In the genomic region with DNA sequence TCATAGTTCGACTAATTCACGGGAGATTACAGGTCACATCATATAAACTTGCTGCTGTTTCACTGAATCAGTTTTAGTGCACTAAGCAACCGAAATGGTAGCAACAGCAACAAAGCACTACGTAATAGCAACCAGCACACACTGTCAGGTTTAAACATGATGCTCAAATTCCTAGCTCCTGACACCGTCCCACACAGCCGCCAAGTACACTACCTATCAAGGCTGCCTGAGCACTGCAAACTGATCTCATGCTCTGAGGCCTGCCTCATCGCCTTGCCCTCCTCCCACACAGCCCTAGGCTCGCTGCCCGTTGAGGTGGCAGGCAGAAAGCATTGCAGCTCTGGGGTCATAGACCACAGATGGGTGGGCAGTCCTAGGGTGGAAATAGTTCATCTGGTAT, we compare ENCODE assay signal across 15 cellular contexts. TPM values are rescaled to one million over a fixed set of nuclear protein-coding genes. Genes with fewer than 3 reads are reported as not detected.
A peak's percentile ranks its signal among the peaks of the same experiment; 100 is the strongest.
DNase-seq lines count a peak whose midpoint lies in the region; ATAC-seq and TF ChIP-seq lines count a peak whose summit lies in the region.
"Had no signal": no experiment of that assay in that cellular context is flagged by ENCODE, and none has a peak within 500 bp of the region (broad histone marks: within the 10 kb centered on the region; RNA-seq: fewer than 3 reads in every experiment).

No MANE protein-coding gene starts in this region.

- peaks cover 2% of the 10 kb centered on the region for H3K9me3 Mint-ChIP-seq in glutamatergic neuron (ENCODE audit: unreplicated experiment)

- peaks cover 7% of the 10 kb centered on the region for H3K4me1 Mint-ChIP-seq in glutamatergic neuron (ENCODE audit: low read depth, unreplicated experiment)

- no peaks in the 10 kb centered on the region for H3K36me3 Mint-ChIP-seq in glutamatergic neuron (ENCODE audit: unreplicated experiment)

- H3K27ac ChIP-seq in epithelial cell of prostate: peak overlapping the region; percentile 98
- peak overlapping the region; percentile 13 for H3K27ac ChIP-seq in vagina
- H3K27ac ChIP-seq: coronary artery, KMS-11, neutrophil, upper lobe of left lung, VCaP had no signal

- H3K36me3 ChIP-seq in mucosa of descending colon (ENCODE audit: low read depth): no peaks in the 10 kb centered on the region
- no peaks in the 10 kb centered on the region for H3K36me3 ChIP-seq in vagina
- H3K36me3 ChIP-seq: neutrophil, upper lobe of left lung had no signal

- H3K4me1 ChIP-seq in mucosa of descending colon (ENCODE audit: low read depth) (peaks cover 4% of the 10 kb centered on the region), vagina (no peaks in the 10 kb centered on the region)
- H3K4me1 ChIP-seq: upper lobe of left lung had no signal

- TF ChIP-seq POLR2A in vagina (IDR thresholded peaks at IDR 0.05): no peak

- H3K4me3 ChIP-seq in mucosa of descending colon (no peak overlapping the region), vagina (no peak overlapping the region)
- H3K4me3 ChIP-seq: coronary artery, upper lobe of left lung had no signal

- intact Hi-C loops in left cardiac atrium (cut with DNase I) (no loop called here), Right ventricle myocardium superior (cut with DNase I) (no loop called here), mucosa of descending colon (cut with DNase I, micrococcal nuclease) (no loop called here), vagina (cut with DNase I) (no loop called here)

- no peaks in the 10 kb centered on the region for H3K27me3 ChIP-seq in vagina
- H3K27me3 ChIP-seq: upper lobe of left lung had no signal

- H3K9me3 ChIP-seq in mucosa of descending colon: no peaks in the 10 kb centered on the region
- H3K9me3 ChIP-seq in vagina: no peaks in the 10 kb centered on the region
- H3K9me3 ChIP-seq: neutrophil, upper lobe of left lung had no signal

- no peak overlapping the region for H3K27ac Mint-ChIP-seq in glutamatergic neuron (ENCODE audit: unreplicated experiment)

- no peak overlapping the region for H3K4me3 Mint-ChIP-seq in glutamatergic neuron (ENCODE audit: unreplicated experiment)

- ATAC-seq in left cardiac atrium (peak; percentile 34 to 99), Right ventricle myocardium superior (ENCODE audit: poor library complexity) (no peak), mucosa of descending colon (peak; percentile 14), HG03442 (IDR thresholded peaks at IDR 0.05; ENCODE audit: unreplicated experiment) (no peak), HG02870 (IDR thresholded peaks at IDR 0.05; ENCODE audit: unreplicated experiment) (no peak)

- peaks cover 2% of the 10 kb centered on the region for H3K27me3 Mint-ChIP-seq in glutamatergic neuron (ENCODE audit: unreplicated experiment)

- DNase-seq in left cardiac atrium (peak; percentile 31), Right ventricle myocardium superior (no peak), epithelial cell of prostate (ENCODE audit: low read depth, low spot score) (peak; percentile 94), mucosa of descending colon (no peak), vagina (ENCODE audit: extremely low spot score in 2 of 2) (peak in 1 of 2 donors; percentile 92), glutamatergic neuron (no peak)
- DNase-seq: activated T-cell treated with anti-CD3 and anti-CD28 coated beads, Interleukin-2, amount 50 U/mL, for 48 hours; NCI-H2171 treated with DMSO at 0.1 percent for 48 hours; upper lobe of left lung had no signal

- no peak for TF ChIP-seq CTCF in mucosa of descending colon (IDR thresholded peaks at IDR 0.05)
- TF ChIP-seq CTCF in vagina (IDR thresholded peaks at IDR 0.05): no peak
- no peak for TF ChIP-seq CTCF in glutamatergic neuron (IDR thresholded peaks at IDR 0.05; ENCODE audit: partially characterized antibody, unreplicated experiment)

RNA-seq across cellular contexts. Expression of a gene that starts 12.4 kb away (rescaled TPM):
- 1 to 10 TPM; 2.1 to 6.0 TPM for total RNA-seq in left cardiac atrium
- 4.0 TPM for total RNA-seq in Right ventricle myocardium superior
- 10 to 100 TPM; 16.3 to 36.9 (median 31.0) TPM for total RNA-seq in mucosa of descending colon
- 13.3 TPM for total RNA-seq in vagina
- 2.8 TPM for total RNA-seq in glutamatergic neuron (ENCODE audit: unreplicated experiment)

Comparison
In these comparisons a context has a peak if more than half of its experiments do, and no peak if none do; other contexts are left out.
1. ATAC-seq: peak in left cardiac atrium (2 of 2) and mucosa of descending colon (single experiment); none in Right ventricle myocardium superior (single experiment), HG03442 (single experiment) and HG02870 (single experiment).
2. DNase-seq: peak in left cardiac atrium (single experiment) and epithelial cell of prostate (single experiment); none in Right ventricle myocardium superior (single experiment), mucosa of descending colon (0 of 3) and glutamatergic neuron (single experiment).